9 cellular contexts compared by ENCODE assay signal in genomic region chr13:44373247-44373600, GRCh38. TPM values are rescaled to one million over a fixed set of nuclear protein-coding genes. Genes with fewer than 3 reads are reported as not detected.
DNase-seq lines count a peak whose midpoint lies in the region; TF ChIP-seq lines count a peak whose summit lies in the region.
"Had no signal": no experiment of that assay in that cellular context is flagged by ENCODE, and none has a peak within 500 bp of the region (broad histone marks: within the 10 kb centered on the region; RNA-seq: fewer than 3 reads in every experiment).

No MANE protein-coding gene starts in this region.

- no peak for TF ChIP-seq CTCF in fibroblast of pulmonary artery (IDR thresholded peaks at IDR 0.05; ENCODE audit: low read length, missing control alignments)
- no peak for TF ChIP-seq CTCF in nephron (IDR thresholded peaks at IDR 0.05; ENCODE audit: unreplicated experiment in 3 of 3)
- no peak for TF ChIP-seq CTCF in type B pancreatic cell (conservative IDR thresholded peaks at IDR 0.05)

- peak overlapping the region; percentile 46 for H3K4me3 ChIP-seq in fibroblast of pulmonary artery (replicated peaks; ENCODE audit: low read depth, low read length)

- DNase-seq in fibroblast of pulmonary artery (ENCODE audit: low read depth), result no peak
- no peak for DNase-seq in type B pancreatic cell (ENCODE audit: extremely low spot score, unreplicated experiment)
- DNase-seq in AML-193 (lab: John Stamatoyannopoulos, UW), result no peak
- DNase-seq in NCI-H128 (lab: John Stamatoyannopoulos, UW; ENCODE audit: unreplicated experiment), result no peak
- DNase-seq in GOT3 (lab: John Stamatoyannopoulos, UW), result no peak
- DNase-seq: activated CD8-positive, alpha-beta memory T cell treated with anti-CD3 and anti-CD28 coated beads, Interleukin-2, amount 10 ng/mL, durations not matched to agents 7 days and 5 days had no signal

- H3K27me3 Mint-ChIP-seq in nephron (ENCODE audit: low read depth) (no peaks in the 10 kb centered on the region), type B pancreatic cell (peaks cover 27% of the 10 kb centered on the region)

- peak overlapping the region; percentile 61 to 90 (median 66) for H3K27ac Mint-ChIP-seq in nephron
- peak overlapping the region; percentile 58 for H3K27ac Mint-ChIP-seq in type B pancreatic cell
- H3K27ac Mint-ChIP-seq: activated CD8-positive, alpha-beta memory T cell treated with anti-CD3 and anti-CD28 coated beads, Interleukin-2, amount 10 ng/mL, durations not matched to agents 7 days and 5 days had no signal

- H3K4me3 Mint-ChIP-seq in nephron, result peak overlapping the region; percentile 74 to 80 (median 79)
- H3K4me3 Mint-ChIP-seq in type B pancreatic cell, result peak overlapping the region; percentile 81
- H3K4me3 Mint-ChIP-seq: activated CD8-positive, alpha-beta memory T cell treated with anti-CD3 and anti-CD28 coated beads, Interleukin-2, amount 10 ng/mL, durations not matched to agents 7 days and 5 days had no signal

- no peaks in the 10 kb centered on the region for H3K9me3 Mint-ChIP-seq in nephron
- no peaks in the 10 kb centered on the region for H3K9me3 Mint-ChIP-seq in type B pancreatic cell

- H3K4me1 Mint-ChIP-seq in nephron (peaks cover 33% of the 10 kb centered on the region), type B pancreatic cell (ENCODE audit: unreplicated experiment) (peaks cover 29% of the 10 kb centered on the region)
- H3K4me1 Mint-ChIP-seq: activated CD8-positive, alpha-beta memory T cell treated with anti-CD3 and anti-CD28 coated beads, Interleukin-2, amount 10 ng/mL, durations not matched to agents 7 days and 5 days had no signal

- no peaks in the 10 kb centered on the region for H3K36me3 Mint-ChIP-seq in nephron (ENCODE audit: low read depth)
- H3K36me3 Mint-ChIP-seq in type B pancreatic cell, result no peaks in the 10 kb centered on the region
- H3K36me3 Mint-ChIP-seq: activated CD8-positive, alpha-beta memory T cell treated with anti-CD3 and anti-CD28 coated beads, Interleukin-2, amount 10 ng/mL, durations not matched to agents 7 days and 5 days had no signal

- peak overlapping the region; percentile 95 for H3K27ac ChIP-seq in angular gyrus (ENCODE audit: low read depth, low read length)
- H3K27ac ChIP-seq: RWPE1 had no signal

RNA-seq across cellular contexts. Expression of gene SERP2, which starts 0.4 kb away (rescaled TPM):
- total RNA-seq in type B pancreatic cell (ENCODE audit: low replicate concordance), result 3.6 and 6.1 TPM in 2 replicates
- total RNA-seq: activated CD8-positive, alpha-beta memory T cell treated with anti-CD3 and anti-CD28 coated beads, Interleukin-2, amount 10 ng/mL, durations not matched to agents 7 days and 5 days had no signal
